ENCODE assay signal across 8 cellular contexts in the genomic region with DNA sequence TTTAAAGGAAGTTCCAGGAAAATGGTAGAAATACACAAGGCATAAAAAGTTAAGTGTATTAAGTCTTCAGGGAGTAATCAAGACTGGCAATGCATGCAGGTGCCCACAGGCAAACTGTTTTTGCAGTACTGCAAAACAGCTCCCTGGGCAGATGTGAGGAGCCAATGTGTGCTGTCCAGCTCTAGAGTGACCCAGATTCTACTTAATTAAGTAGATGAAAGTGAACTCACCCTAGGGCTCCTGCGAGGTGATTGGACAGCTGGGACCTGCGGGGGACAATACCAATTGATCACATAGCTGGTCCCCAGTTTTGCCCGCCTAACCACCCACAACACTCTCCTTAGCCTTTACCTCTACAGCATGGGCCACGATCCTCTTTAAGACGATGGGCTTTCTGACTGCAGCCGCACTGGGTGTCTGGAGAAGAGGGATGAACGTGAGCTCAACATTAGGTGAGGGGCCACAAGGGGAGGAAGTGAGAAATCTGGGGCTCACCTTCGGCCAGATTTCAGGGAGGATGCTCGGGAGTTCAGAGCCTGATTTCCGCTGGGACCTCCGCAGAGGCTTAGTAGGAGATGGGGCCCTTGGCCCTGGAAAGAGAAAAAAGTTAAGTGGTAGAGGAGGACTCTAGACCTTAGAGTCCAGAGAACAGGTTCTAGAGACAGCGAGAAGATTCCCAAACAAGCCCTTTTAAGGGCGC. TPM values are rescaled to one million over a fixed set of nuclear protein-coding genes. Genes with fewer than 3 reads are reported as not detected.
DNase-seq lines count a peak whose midpoint lies in the region; ATAC-seq and TF ChIP-seq lines count a peak whose summit lies in the region.

No MANE protein-coding gene starts in this region.

- no peak for TF ChIP-seq CTCF in nephron (IDR thresholded peaks at IDR 0.05; ENCODE audit: unreplicated experiment in 3 of 3)

- peak overlapping the region; percentile 97 for H3K4me3 Mint-ChIP-seq in activated naive CD4-positive, alpha-beta T cell treated with anti-CD3 and anti-CD28 coated beads, Interleukin-2, amount 10 ng/mL, durations not matched to agents 7 days and 5 days
- peak overlapping the region; percentile 98 for H3K4me3 Mint-ChIP-seq in central memory CD8-positive, alpha-beta T cell
- peak overlapping the region; percentile 97 to 99 (median 98) for H3K4me3 Mint-ChIP-seq in nephron

- peak; percentile 30 for DNase-seq in activated naive CD4-positive, alpha-beta T cell treated with anti-CD3 and anti-CD28 coated beads, Interleukin-2, amount 10 ng/mL, durations not matched to agents 7 days and 5 days
- DNase-seq in activated naive CD4-positive, alpha-beta T cell treated with anti-CD3 and anti-CD28 coated beads, Interleukin-2, amount 50 U/mL, for 16 hours = no peak
- DNase-seq in HT-29 (ENCODE audit: low spot score) (peak; percentile 26), midbrain (lab: John Stamatoyannopoulos, UW) (no peak), occipital lobe (lab: John Stamatoyannopoulos, UW) (no peak)
- no peak for DNase-seq in central memory CD8-positive, alpha-beta T cell (ENCODE audit: low spot score in 2 of 2)

- peaks cover 12% of the 10 kb centered on the region for H3K27me3 Mint-ChIP-seq in activated naive CD4-positive, alpha-beta T cell treated with anti-CD3 and anti-CD28 coated beads, Interleukin-2, amount 10 ng/mL, durations not matched to agents 7 days and 5 days
- H3K27me3 Mint-ChIP-seq in central memory CD8-positive, alpha-beta T cell = no peaks in the 10 kb centered on the region
- H3K27me3 Mint-ChIP-seq in nephron (ENCODE audit: low read depth) = no peaks in the 10 kb centered on the region

- ATAC-seq in central memory CD8-positive, alpha-beta T cell (replicated peaks; ENCODE audit: extremely low read depth, poor library complexity, severe bottlenecking) = no peak
- ATAC-seq in GM18858 (IDR thresholded peaks at IDR 0.05; ENCODE audit: unreplicated experiment) = no peak

- no peaks in the 10 kb centered on the region for H3K9me3 Mint-ChIP-seq in activated naive CD4-positive, alpha-beta T cell treated with anti-CD3 and anti-CD28 coated beads, Interleukin-2, amount 10 ng/mL, durations not matched to agents 7 days and 5 days
- H3K9me3 Mint-ChIP-seq in central memory CD8-positive, alpha-beta T cell = no peaks in the 10 kb centered on the region
- H3K9me3 Mint-ChIP-seq in nephron = no peaks in the 10 kb centered on the region

- CTCF ChIA-PET in activated naive CD4-positive, alpha-beta T cell treated with anti-CD3 and anti-CD28 coated beads, Interleukin-2, amount 10 ng/mL, durations not matched to agents 7 days and 5 days (lab: Charles Lee) = interaction anchor here (1.0 to 2.2 kb wide), 6 partner anchors 16 to 69 kb away, joined by 3 to 8 read pairs (median 6); a partner anchor contains a TSS

- peaks cover 66% of the 10 kb centered on the region for H3K4me1 Mint-ChIP-seq in activated naive CD4-positive, alpha-beta T cell treated with anti-CD3 and anti-CD28 coated beads, Interleukin-2, amount 10 ng/mL, durations not matched to agents 7 days and 5 days
- H3K4me1 Mint-ChIP-seq in central memory CD8-positive, alpha-beta T cell = peaks cover 33% of the 10 kb centered on the region
- peaks cover 26% of the 10 kb centered on the region for H3K4me1 Mint-ChIP-seq in nephron

- peaks cover 58% of the 10 kb centered on the region for H3K36me3 Mint-ChIP-seq in activated naive CD4-positive, alpha-beta T cell treated with anti-CD3 and anti-CD28 coated beads, Interleukin-2, amount 10 ng/mL, durations not matched to agents 7 days and 5 days
- peaks cover 29% of the 10 kb centered on the region for H3K36me3 Mint-ChIP-seq in central memory CD8-positive, alpha-beta T cell (ENCODE audit: insufficient read depth)
- H3K36me3 Mint-ChIP-seq in nephron (ENCODE audit: low read depth) = peaks cover 19% of the 10 kb centered on the region

- peak overlapping the region; percentile 96 for H3K27ac Mint-ChIP-seq in activated naive CD4-positive, alpha-beta T cell treated with anti-CD3 and anti-CD28 coated beads, Interleukin-2, amount 10 ng/mL, durations not matched to agents 7 days and 5 days
- peak overlapping the region; percentile 99 for H3K27ac Mint-ChIP-seq in central memory CD8-positive, alpha-beta T cell (ENCODE audit: low read depth)
- peak overlapping the region; percentile 97 to 98 (median 97) for H3K27ac Mint-ChIP-seq in nephron

RNA-seq across cellular contexts. Expression of a gene that starts 0.6 kb away (rescaled TPM):
- 66.1 and 72.1 TPM in 2 replicates for total RNA-seq in HT-29 (2014; rRNA removed; shearing (Covaris generic))
- 2.0 TPM for total RNA-seq in occipital lobe

RNA-seq across cellular contexts. Expression of a gene that starts 0.7 kb away (rescaled TPM):
- 124 and 128 TPM in 2 replicates for total RNA-seq in HT-29 (2014; rRNA removed; shearing (Covaris generic))
- total RNA-seq in occipital lobe = 14.7 TPM

RNA-seq across cellular contexts. Expression of a gene that starts 12.7 kb away (rescaled TPM):
- total RNA-seq in HT-29 (2014; rRNA removed; shearing (Covaris generic)) = 549 and 628 TPM in 2 replicates
- 215 TPM for total RNA-seq in occipital lobe

RNA-seq across cellular contexts. Expression of a gene that starts 24.9 kb away (rescaled TPM):
- 0.08 and 1.9 TPM in 2 replicates for total RNA-seq in HT-29 (2014; rRNA removed; shearing (Covaris generic))
- 2.3 TPM for total RNA-seq in occipital lobe

RNA-seq across cellular contexts. Expression of a gene that starts 28.4 kb away (rescaled TPM):
- 84.4 and 113 TPM in 2 replicates for total RNA-seq in HT-29 (2014; rRNA removed; shearing (Covaris generic))
- 54.3 TPM for total RNA-seq in occipital lobe

Comparison
In these comparisons a context has a peak if more than half of its experiments do, and no peak if none do; other contexts are left out.
1. DNase-seq: peak in activated naive CD4-positive, alpha-beta T cell treated with anti-CD3 and anti-CD28 coated beads, Interleukin-2, amount 10 ng/mL, durations not matched to agents 7 days and 5 days (single experiment) and HT-29 (single experiment); none in activated naive CD4-positive, alpha-beta T cell treated with anti-CD3 and anti-CD28 coated beads, Interleukin-2, amount 50 U/mL, for 16 hours (single experiment), central memory CD8-positive, alpha-beta T cell (0 of 2), midbrain (single experiment) and occipital lobe (single experiment).
2. RNA of a gene that starts 0.6 kb away (total RNA-seq): 66.1 to 72.1 TPM in HT-29; 2.0 TPM in occipital lobe (single experiment); every median in the first group is over 10 times any median in the second.
3. Peak in every context shown above with its lines, with median percentiles within 50 percentile points of each other: H3K27ac Mint-ChIP-seq and H3K4me3 Mint-ChIP-seq.